16 cellular contexts compared by ENCODE assay signal in the genomic region with DNA sequence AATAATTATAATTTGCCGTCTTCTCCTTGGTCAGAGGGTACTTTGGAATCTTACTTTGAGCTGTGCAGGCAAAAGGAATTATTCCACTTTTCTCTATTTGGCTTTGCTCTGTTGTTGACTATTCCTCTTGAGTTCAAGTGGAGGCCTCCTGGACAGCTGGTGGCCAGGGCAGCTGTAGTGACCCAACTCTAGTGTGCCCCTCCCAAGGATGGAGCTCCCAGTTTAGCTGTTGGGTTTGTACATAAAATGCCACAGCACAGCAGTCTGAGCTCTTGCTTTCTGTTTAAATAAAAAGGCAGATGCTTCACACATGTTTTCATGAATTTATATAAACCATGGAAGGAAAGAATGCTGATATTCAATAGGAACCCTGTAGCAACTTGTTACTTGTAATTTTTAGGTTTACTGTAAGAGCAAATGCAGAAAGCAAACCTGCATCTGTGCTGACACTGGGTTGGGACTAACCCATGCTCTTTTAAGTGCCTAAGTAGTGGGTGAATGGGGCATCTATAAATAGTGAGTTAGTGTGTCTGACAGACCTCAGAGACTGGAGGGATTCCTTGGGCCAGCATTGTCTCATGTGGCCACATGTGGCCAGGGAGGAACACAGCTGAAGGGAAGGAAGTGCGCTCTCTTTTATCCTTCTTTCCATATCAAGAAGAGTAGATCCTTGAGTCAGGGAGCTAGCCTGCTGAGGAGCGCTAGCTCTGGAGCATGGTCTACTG.
DNase-seq lines count a peak whose midpoint lies in the region; ATAC-seq, FAIRE-seq and TF ChIP-seq lines count a peak whose summit lies in the region.
"Had no signal": no experiment of that assay in that cellular context is flagged by ENCODE, and none has a peak within 500 bp of the region (broad histone marks: within the 10 kb centered on the region; RNA-seq: fewer than 3 reads in every experiment).

No MANE protein-coding gene starts in this region.

- no peaks in the 10 kb centered on the region for H4K20me1 ChIP-seq in GM23248 (ENCODE audit: insufficient read depth)
- no peaks in the 10 kb centered on the region for H4K20me1 ChIP-seq in GM12878 (ENCODE audit: control insufficient read depth, insufficient read depth)

- no peak overlapping the region for H3K27ac ChIP-seq in GM23248
- no peak overlapping the region for H3K27ac ChIP-seq in GM12878 (ENCODE audit: control insufficient read depth, insufficient read depth)
- peak overlapping the region; percentile 70 to 78 for H3K27ac ChIP-seq in right atrium auricular region
- H3K27ac ChIP-seq in subcutaneous abdominal adipose tissue (ENCODE audit: low read depth, low read length): peak overlapping the region; percentile 8
- H3K27ac ChIP-seq: neural progenitor cell had no signal

- H3F3A ChIP-seq in GM23248 (ENCODE audit: insufficient read depth): peaks cover 16% of the 10 kb centered on the region

- H3K27me3 ChIP-seq in GM23248 (replicated peaks; ENCODE audit: insufficient read depth): no peaks in the 10 kb centered on the region
- H3K27me3 ChIP-seq in GM12878 (replicated peaks in 1 of 2; ENCODE audit: control insufficient read depth in 2 of 2, insufficient read depth in 2 of 2, low read length in 1 of 2): no peaks in the 10 kb centered on the region
- H3K27me3 ChIP-seq in right atrium auricular region: no peaks in the 10 kb centered on the region
- H3K27me3 ChIP-seq in subcutaneous abdominal adipose tissue (ENCODE audit: control insufficient read depth in 5 of 5, insufficient read depth in 4 of 5, low read length in 5 of 5): no peaks in the 10 kb centered on the region
- H3K27me3 ChIP-seq: neural progenitor cell had no signal

- POLR2A ChIA-PET in GM12878 (lab: Charles Lee): interaction anchor here (1.5 to 4.0 kb wide), 6 partner anchors 10 to 116 kb away, joined by 3 to 23 read pairs (median 19); no protein-coding TSS in a partner anchor

- H3K4me2 ChIP-seq in GM23248 (ENCODE audit: unreplicated experiment) (no peak overlapping the region), GM12878 (ENCODE audit: control insufficient read depth, insufficient read depth) (no peak overlapping the region)
- H3K4me2 ChIP-seq: neural progenitor cell had no signal

- DNase-seq in GM23248: no peak
- no peak for DNase-seq in GM12878 (ENCODE audit: low read depth, low spot score)
- DNase-seq in right atrium auricular region (ENCODE audit: low spot score): no peak
- no peak for DNase-seq in activated naive CD8-positive, alpha-beta T cell treated with anti-CD3 and anti-CD28 coated beads for 36 hours
- DNase-seq in NCI-H345 treated with DMSO at 0.1 percent for 48 hours (lab: John Stamatoyannopoulos, UW; ENCODE audit: unreplicated experiment): no peak
- DNase-seq: activated CD4-positive, alpha-beta T cell treated with anti-CD3 and anti-CD28 coated beads, Interleukin-2, amount 50 U/mL, for 48 hours; activated naive CD4-positive, alpha-beta T cell treated with anti-CD3 and anti-CD28 coated beads, Interleukin-2, amount 10 ng/mL, durations not matched to agents 7 days and 5 days; glutamatergic neuron; GOT3; NCI-H1105 had no signal

- peaks cover 37% of the 10 kb centered on the region for H3K4me1 ChIP-seq in GM23248 (ENCODE audit: insufficient read depth)
- H3K4me1 ChIP-seq in GM12878 (ENCODE audit: control insufficient read depth, insufficient read depth, low read length): no peaks in the 10 kb centered on the region
- H3K4me1 ChIP-seq in right atrium auricular region: peaks cover 0 to 40% of the 10 kb centered on the region in 2 donors
- H3K4me1 ChIP-seq in subcutaneous abdominal adipose tissue (ENCODE audit: control insufficient read depth in 5 of 5, insufficient read depth in 5 of 5, low read length in 5 of 5): peaks cover 0 to 34% (median 10%) of the 10 kb centered on the region in 5 donors

- no peak for TF ChIP-seq RAD21 in GM12878 (IDR thresholded peaks at IDR 0.05; ENCODE audit: insufficient read depth, low read depth, low read length)

- H3K9me3 ChIP-seq in GM23248 (ENCODE audit: low read depth) (no peaks in the 10 kb centered on the region), GM12878 (replicated peaks; ENCODE audit: control insufficient read depth, insufficient read depth, low read length) (no peaks in the 10 kb centered on the region), right atrium auricular region (no peaks in the 10 kb centered on the region), subcutaneous abdominal adipose tissue (ENCODE audit: control insufficient read depth in 5 of 5, low read length in 5 of 5) (no peaks in the 10 kb centered on the region)

- H3K79me2 ChIP-seq in GM23248 (ENCODE audit: insufficient read depth): peaks cover 4% of the 10 kb centered on the region; the same call in 1 of the 2 replicates
- H3K79me2 ChIP-seq in GM12878 (ENCODE audit: control insufficient read depth, insufficient read depth, low read length): no peaks in the 10 kb centered on the region; the same call in 1 of the 2 replicates

- TF ChIP-seq EP300 in GM12878 (IDR thresholded peaks at IDR 0.05; ENCODE audit: borderline replicate concordance in 1 of 2, control insufficient read depth in 1 of 2, low read depth in 2 of 2, low read length in 2 of 2): no peak

- WGBS in GM23248 (ENCODE audit: low coverage in 1 of 2, low lambda C conversion rate in 2 of 2, missing lambda C conversion rate in 2 of 2), 2 experiments: 67 to 69% methylated on average over 3 of the region's 3 CpGs
- WGBS in GM12878 (ENCODE audit: insufficient coverage, insufficient replicate concordance, low lambda C conversion rate, missing lambda C conversion rate): 95% methylated on average over 3 of the region's 3 CpGs

- in situ Hi-C loops in GM23248 (cut with MboI): no loop called here
- in situ Hi-C loops in GM12878 (cut with MboI): no loop called here

- no peaks in the 10 kb centered on the region for H3K9me2 ChIP-seq in GM23248 (ENCODE audit: insufficient read depth)

- H2AFZ ChIP-seq in GM23248 (0 out of 2 replicates have a peak overlapping the region, but pooled peaks have one; percentile 24), GM12878 (ENCODE audit: control insufficient read depth, low read depth, low read length) (no peak overlapping the region)
- H2AFZ ChIP-seq: neural progenitor cell had no signal

- no peaks in the 10 kb centered on the region for H3K36me3 Mint-ChIP-seq in activated naive CD8-positive, alpha-beta T cell treated with anti-CD3 and anti-CD28 coated beads for 36 hours
- H3K36me3 Mint-ChIP-seq: activated naive CD4-positive, alpha-beta T cell treated with anti-CD3 and anti-CD28 coated beads, Interleukin-2, amount 10 ng/mL, durations not matched to agents 7 days and 5 days had no signal

- no peak for FAIRE-seq in GM12878 (lab: Jason Lieb, UNC)
- FAIRE-seq: colon had no signal

- RAD21 ChIA-PET in GM12878 (lab: Charles Lee; ENCODE audit: unreplicated experiment): interaction anchor here (0.7 to 4.4 kb wide), 20 partner anchors 11 to 324 kb away, joined by 3 to 51 read pairs (median 6); a partner anchor contains a TSS

- no peaks in the 10 kb centered on the region for H3K4me1 Mint-ChIP-seq in activated naive CD8-positive, alpha-beta T cell treated with anti-CD3 and anti-CD28 coated beads for 36 hours
- H3K4me1 Mint-ChIP-seq: activated naive CD4-positive, alpha-beta T cell treated with anti-CD3 and anti-CD28 coated beads, Interleukin-2, amount 10 ng/mL, durations not matched to agents 7 days and 5 days; B cell; stimulated activated naive CD8-positive, alpha-beta T cell treated with anti-CD3 and anti-CD28 coated beads, Interleukin-15, amount 100 ng/mL, for 72 hours had no signal

- H3K27me3 Mint-ChIP-seq in activated naive CD8-positive, alpha-beta T cell treated with anti-CD3 and anti-CD28 coated beads for 36 hours: peaks cover 5% of the 10 kb centered on the region
- H3K27me3 Mint-ChIP-seq: activated naive CD4-positive, alpha-beta T cell treated with anti-CD3 and anti-CD28 coated beads, Interleukin-2, amount 10 ng/mL, durations not matched to agents 7 days and 5 days had no signal

- no peak overlapping the region for H3K27ac Mint-ChIP-seq in activated naive CD8-positive, alpha-beta T cell treated with anti-CD3 and anti-CD28 coated beads for 36 hours
- H3K27ac Mint-ChIP-seq: activated naive CD4-positive, alpha-beta T cell treated with anti-CD3 and anti-CD28 coated beads, Interleukin-2, amount 10 ng/mL, durations not matched to agents 7 days and 5 days; B cell; neural progenitor cell; stimulated activated naive CD8-positive, alpha-beta T cell treated with anti-CD3 and anti-CD28 coated beads, Interleukin-15, amount 100 ng/mL, for 72 hours had no signal

- SMC1A ChIA-PET in GM12878 (lab: Charles Lee; ENCODE audit: uncharacterized antibody, unreplicated experiment): interaction anchor here (0.7 to 50.9 kb wide), 29 partner anchors 8 to 229 kb away, joined by 3 to 1180 read pairs (median 5); no protein-coding TSS in a partner anchor

- CTCF ChIA-PET in GM12878 (lab: Yijun Ruan, JAX): interaction anchor here (1.0 to 8.7 kb wide), 25 partner anchors 10 to 153 kb away, joined by 3 to 107 read pairs (median 5); a partner anchor contains a TSS

- H3K9ac ChIP-seq in GM23248: no peak overlapping the region
- H3K9ac ChIP-seq in GM12878 (ENCODE audit: control insufficient read depth, insufficient read depth, low read length): no peak overlapping the region
- H3K9ac ChIP-seq in subcutaneous abdominal adipose tissue (ENCODE audit: low read length in 5 of 5): no peak overlapping the region
- H3K9ac ChIP-seq: neural progenitor cell had no signal

- ATAC-seq in GM12878: 0 out of 3 replicates have a peak, but pooled peaks have one; percentile 7
- ATAC-seq in HG03095 (IDR thresholded peaks at IDR 0.05; ENCODE audit: unreplicated experiment): no peak

- H3K4me3 ChIP-seq in GM23248 (no peak overlapping the region), GM12878 (no peak overlapping the region), right atrium auricular region (no peak overlapping the region), subcutaneous abdominal adipose tissue (ENCODE audit: low read depth in 1 of 5, low read length in 5 of 5) (no peak overlapping the region)
- H3K4me3 ChIP-seq: neural progenitor cell had no signal

- TF ChIP-seq CTCF in GM12878 (IDR thresholded peaks at IDR 0.05 in 2 of 3, conservative IDR thresholded peaks at IDR 0.05 in 1 of 3; ENCODE audit: control insufficient read depth in 2 of 3, extremely low read depth in 1 of 3, insufficient read depth in 1 of 3, low read depth in 3 of 3, low read length in 3 of 3): no peak
- TF ChIP-seq CTCF in right atrium auricular region (IDR thresholded peaks at IDR 0.05): no peak

- H3K36me3 ChIP-seq in GM23248 (ENCODE audit: low read depth) (no peaks in the 10 kb centered on the region), GM12878 (ENCODE audit: control insufficient read depth in 2 of 2, insufficient read depth in 2 of 2, low read length in 1 of 2) (no peaks in the 10 kb centered on the region), right atrium auricular region (no peaks in the 10 kb centered on the region), subcutaneous abdominal adipose tissue (ENCODE audit: control insufficient read depth in 5 of 5, insufficient read depth in 5 of 5, low read length in 5 of 5) (no peaks in the 10 kb centered on the region)
- H3K36me3 ChIP-seq: neural progenitor cell had no signal

- intact Hi-C loops in GM12878 (cut with micrococcal nuclease; ENCODE audit: unreplicated experiment): loop anchor here (10.0 kb wide), 1 partner anchor 245 kb away; no protein-coding TSS in a partner anchor

- no peak for TF ChIP-seq POLR2A in GM12878 (IDR thresholded peaks at IDR 0.05; ENCODE audit: low read depth, low read length)

- no TSS peak for BruUV-seq in GM12878 (replicated peaks; lab: Mats Ljungman, UMichigan)

- no peaks in the 10 kb centered on the region for H3K9me3 Mint-ChIP-seq in activated naive CD8-positive, alpha-beta T cell treated with anti-CD3 and anti-CD28 coated beads for 36 hours
- H3K9me3 Mint-ChIP-seq: activated naive CD4-positive, alpha-beta T cell treated with anti-CD3 and anti-CD28 coated beads, Interleukin-2, amount 10 ng/mL, durations not matched to agents 7 days and 5 days; neural progenitor cell; stimulated activated naive CD8-positive, alpha-beta T cell treated with anti-CD3 and anti-CD28 coated beads, Interleukin-15, amount 100 ng/mL, for 72 hours had no signal

- H3K4me3 Mint-ChIP-seq in activated naive CD8-positive, alpha-beta T cell treated with anti-CD3 and anti-CD28 coated beads for 36 hours: no peak overlapping the region
- H3K4me3 Mint-ChIP-seq: activated naive CD4-positive, alpha-beta T cell treated with anti-CD3 and anti-CD28 coated beads, Interleukin-2, amount 10 ng/mL, durations not matched to agents 7 days and 5 days; B cell; neural progenitor cell; stimulated activated naive CD8-positive, alpha-beta T cell treated with anti-CD3 and anti-CD28 coated beads, Interleukin-15, amount 100 ng/mL, for 72 hours had no signal

Comparison
In these comparisons a context has a peak if more than half of its experiments do, and no peak if none do; other contexts are left out.
1. H3K27ac ChIP-seq: peak in right atrium auricular region (2 of 2) and subcutaneous abdominal adipose tissue (single experiment); none in GM23248 (single experiment) and GM12878 (single experiment).